11 cellular contexts compared by ENCODE assay signal in the genomic region with DNA sequence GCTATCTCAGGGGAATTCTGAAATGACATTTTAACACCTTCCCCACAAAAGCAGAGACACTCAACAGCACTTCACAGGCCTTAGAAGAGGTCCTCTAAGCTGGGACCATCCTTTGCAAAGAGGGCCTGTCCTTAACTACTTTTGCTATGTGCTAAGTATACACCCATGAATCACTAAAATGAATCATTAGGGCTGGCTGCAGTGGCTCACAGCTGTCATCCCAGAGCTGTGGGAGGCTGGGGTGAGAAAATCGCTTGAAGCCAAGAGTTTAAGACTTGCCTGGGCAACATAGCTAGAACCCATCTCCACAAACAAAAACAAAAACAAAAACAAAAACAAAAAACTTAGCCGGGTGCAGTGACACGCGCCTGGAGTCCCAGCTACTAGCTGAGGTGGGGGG.
A peak's percentile ranks its signal among the peaks of the same experiment; 100 is the strongest.
DNase-seq lines count a peak whose midpoint lies in the region; ATAC-seq and TF ChIP-seq lines count a peak whose summit lies in the region.
"Had no signal": no experiment of that assay in that cellular context is flagged by ENCODE, and none has a peak within 500 bp of the region (broad histone marks: within the 10 kb centered on the region; RNA-seq: fewer than 3 reads in every experiment).

No MANE protein-coding gene starts in this region.

- H3K4me3 ChIP-seq in RWPE2 (ENCODE audit: severe bottlenecking), result no peak overlapping the region
- H3K4me3 ChIP-seq in fibroblast of mammary gland (ENCODE audit: control insufficient read depth, low read depth, low read length), result no peak overlapping the region

- H3K27ac ChIP-seq in RWPE2 (ENCODE audit: poor library complexity, severe bottlenecking), result no peak overlapping the region

- H3K4me1 ChIP-seq in RWPE2 (ENCODE audit: insufficient read depth, poor library complexity, severe bottlenecking), result peaks cover 6% of the 10 kb centered on the region

- no peaks in the 10 kb centered on the region for H3K9me3 ChIP-seq in RWPE2 (ENCODE audit: severe bottlenecking)

- peaks cover 74% of the 10 kb centered on the region for H3K36me3 ChIP-seq in RWPE2 (ENCODE audit: low read depth)

- ATAC-seq in RWPE2 (ENCODE audit: low read depth) (peak; percentile 96), HG02623 (IDR thresholded peaks at IDR 0.05; ENCODE audit: unreplicated experiment) (no peak)

- H3K27me3 ChIP-seq in RWPE2 (ENCODE audit: insufficient read depth, poor library complexity, severe bottlenecking), result no peaks in the 10 kb centered on the region

- peak; percentile 27 for DNase-seq in activated T-cell treated with anti-CD3 and anti-CD28 coated beads for 48 hours (ENCODE audit: low read depth)
- DNase-seq in activated T-cell treated with anti-CD3 and anti-CD28 coated beads, Interleukin-2, amount 50 U/mL, for 1 hour, result no peak
- DNase-seq in RWPE2 (ENCODE audit: low spot score), result no peak
- DNase-seq in fibroblast of mammary gland (ENCODE audit: low read depth), result peak; percentile 90
- peak; percentile 54 for DNase-seq in stimulated activated CD8-positive, alpha-beta memory T cell treated with anti-CD3 and anti-CD28 coated beads, Interleukin-4, amount 100 ng/mL, for 48 hours
- no peak for DNase-seq in T-helper 1 cell
- DNase-seq in NCI-H526 (lab: John Stamatoyannopoulos, UW), result no peak
- DNase-seq: activated naive CD8-positive, alpha-beta T cell treated with anti-CD3 and anti-CD28 coated beads, Interleukin-2, amount 10 ng/mL, durations not matched to agents 7 days and 5 days; DMS79 treated with DMSO at 0.1 percent for 48 hours; NCI-H69 had no signal

- TF ChIP-seq CTCF in RWPE2 (IDR thresholded peaks at IDR 0.05; ENCODE audit: poor library complexity, severe bottlenecking) (no peak), fibroblast of mammary gland (conservative IDR thresholded peaks at IDR 0.05; ENCODE audit: control insufficient read depth, insufficient read depth, low read depth, low read length) (no peak)

Comparison
In these comparisons a context has a peak if more than half of its experiments do, and no peak if none do; other contexts are left out.
1. DNase-seq: peak in activated T-cell treated with anti-CD3 and anti-CD28 coated beads for 48 hours (single experiment), fibroblast of mammary gland (single experiment) and stimulated activated CD8-positive, alpha-beta memory T cell treated with anti-CD3 and anti-CD28 coated beads, Interleukin-4, amount 100 ng/mL, for 48 hours (single experiment); none in activated T-cell treated with anti-CD3 and anti-CD28 coated beads, Interleukin-2, amount 50 U/mL, for 1 hour (single experiment), RWPE2 (single experiment), T-helper 1 cell (0 of 5) and NCI-H526 (0 of 2).